Comparison of ENCODE assay signal across 9 cellular contexts in genomic region chr9:130138791-130139190, GRCh38. TPM values are rescaled to one million over a fixed set of nuclear protein-coding genes. Genes with fewer than 3 reads are reported as not detected.
DNase-seq lines count a peak whose midpoint lies in the region; ATAC-seq and TF ChIP-seq lines count a peak whose summit lies in the region.
"Had no signal": no experiment of that assay in that cellular context is flagged by ENCODE, and none has a peak within 500 bp of the region (broad histone marks: within the 10 kb centered on the region; RNA-seq: fewer than 3 reads in every experiment).

No MANE protein-coding gene starts in this region.

- peaks cover 53% of the 10 kb centered on the region for H3K4me1 Mint-ChIP-seq in activated CD4-positive, alpha-beta T cell treated with anti-CD3 and anti-CD28 coated beads, Interleukin-2, amount 10 ng/mL, durations not matched to agents 7 days and 5 days

- 18 to 20% methylated on average over 6 of the region's 6 CpGs for WGBS in thyroid gland, 2 donors

- H3K4me3 Mint-ChIP-seq in activated CD4-positive, alpha-beta T cell treated with anti-CD3 and anti-CD28 coated beads, Interleukin-2, amount 10 ng/mL, durations not matched to agents 7 days and 5 days: no peak overlapping the region

- peaks cover 6% of the 10 kb centered on the region for H3K27me3 Mint-ChIP-seq in activated CD4-positive, alpha-beta T cell treated with anti-CD3 and anti-CD28 coated beads, Interleukin-2, amount 10 ng/mL, durations not matched to agents 7 days and 5 days

- H3K36me3 ChIP-seq in brain microvascular endothelial cell (replicated peaks) (peaks cover 3% of the 10 kb centered on the region), left lung (peaks cover 0 to 29% of the 10 kb centered on the region in 2 donors), thyroid gland (peaks cover 0 to 6% of the 10 kb centered on the region in 2 donors)

- TF ChIP-seq CTCF in brain microvascular endothelial cell (IDR thresholded peaks at IDR 0.05; ENCODE audit: low read depth, low read length, missing control alignments) (no peak), left lung (IDR thresholded peaks at IDR 0.05) (no peak), thyroid gland (IDR thresholded peaks at IDR 0.05) (peak in 2 of 6 experiments; percentile 9 to 10)

- H3K9me3 ChIP-seq in left lung (no peaks in the 10 kb centered on the region), thyroid gland (no peaks in the 10 kb centered on the region)

- peak overlapping the region; percentile 64 for H3K27ac Mint-ChIP-seq in activated CD4-positive, alpha-beta T cell treated with anti-CD3 and anti-CD28 coated beads, Interleukin-2, amount 10 ng/mL, durations not matched to agents 7 days and 5 days

- H3K27ac ChIP-seq in brain microvascular endothelial cell (peak overlapping the region; percentile 81), left lung (peak overlapping the region in 1 of 2 donors; percentile 42), thyroid gland (peak overlapping the region; percentile 47 to 71 (median 71))
- H3K27ac ChIP-seq: parathyroid adenoma had no signal

- ATAC-seq in left lung: peak; percentile 63
- no peak for ATAC-seq in HG03045 (IDR thresholded peaks at IDR 0.05; ENCODE audit: unreplicated experiment)

- H3K4me3 ChIP-seq in brain microvascular endothelial cell (ENCODE audit: low read depth, low read length) (no peak overlapping the region), left lung (no peak overlapping the region), thyroid gland (replicated peaks in 1 of 3) (no peak overlapping the region)

- peaks cover 30% of the 10 kb centered on the region for H3K36me3 Mint-ChIP-seq in activated CD4-positive, alpha-beta T cell treated with anti-CD3 and anti-CD28 coated beads, Interleukin-2, amount 10 ng/mL, durations not matched to agents 7 days and 5 days (ENCODE audit: low read depth)

- POLR2A ChIA-PET in activated CD4-positive, alpha-beta T cell treated with anti-CD3 and anti-CD28 coated beads, Interleukin-2, amount 10 ng/mL, durations not matched to agents 7 days and 5 days (lab: Charles Lee): interaction anchor here (0.9 kb wide), 1 partner anchor 11 kb away, joined by 3 read pairs; no protein-coding TSS in a partner anchor

- CTCF ChIA-PET in activated CD4-positive, alpha-beta T cell treated with anti-CD3 and anti-CD28 coated beads, Interleukin-2, amount 10 ng/mL, durations not matched to agents 7 days and 5 days (lab: Charles Lee): no interaction called here

- peak; percentile 11 for DNase-seq in activated CD4-positive, alpha-beta T cell treated with anti-CD3 and anti-CD28 coated beads, Interleukin-2, amount 10 ng/mL, durations not matched to agents 7 days and 5 days
- no peak for DNase-seq in activated CD4-positive, alpha-beta T cell treated with anti-CD3 and anti-CD28 coated beads, Interleukin-2, amount 50 U/mL, for 1 hour
- DNase-seq in brain microvascular endothelial cell (peak; percentile 92), left lung (peak in 1 of 2 donors; percentile 67), thyroid gland (peak; percentile 92 to 93), NCI-H526 (lab: John Stamatoyannopoulos, UW) (no peak), NCI-H1105 (lab: John Stamatoyannopoulos, UW) (no peak)

- H3K4me1 ChIP-seq in left lung: peaks cover 3 to 23% of the 10 kb centered on the region in 2 donors
- H3K4me1 ChIP-seq in thyroid gland: peaks cover 20 to 30% of the 10 kb centered on the region in 2 donors
- H3K4me1 ChIP-seq: parathyroid adenoma had no signal

- intact Hi-C loops in left lung (cut with DNase I): no loop called here
- intact Hi-C loops in thyroid gland (cut with DNase I): no loop called here

- in situ Hi-C loops in brain microvascular endothelial cell (cut with HindIII; ENCODE audit: low pct_ligation_motif_present, low sequenced_read_pairs): no loop called here

- H3K9me3 Mint-ChIP-seq in activated CD4-positive, alpha-beta T cell treated with anti-CD3 and anti-CD28 coated beads, Interleukin-2, amount 10 ng/mL, durations not matched to agents 7 days and 5 days: no peaks in the 10 kb centered on the region

- no peaks in the 10 kb centered on the region for H3K27me3 ChIP-seq in brain microvascular endothelial cell (replicated peaks)
- H3K27me3 ChIP-seq in left lung: peaks cover 0 to 20% of the 10 kb centered on the region in 2 donors
- no peaks in the 10 kb centered on the region for H3K27me3 ChIP-seq in thyroid gland

- TF ChIP-seq POLR2A in thyroid gland (IDR thresholded peaks at IDR 0.05): no peak

RNA-seq across cellular contexts. Expression of gene NCS1, which starts 33.4 kb away (rescaled TPM):
- 1 to 10 TPM; 1.0 to 1.2 TPM for total RNA-seq in activated CD4-positive, alpha-beta T cell treated with anti-CD3 and anti-CD28 coated beads, Interleukin-2, amount 10 ng/mL, durations not matched to agents 7 days and 5 days
- total RNA-seq in left lung (10 to 100 TPM; 19.6 to 19.9 TPM), thyroid gland (10 to 100 TPM; 31.0 to 85.4 (median 61.2) TPM)

Comparison
In these comparisons a context has a peak if more than half of its experiments do, and no peak if none do; other contexts are left out.
1. DNase-seq: peak in activated CD4-positive, alpha-beta T cell treated with anti-CD3 and anti-CD28 coated beads, Interleukin-2, amount 10 ng/mL, durations not matched to agents 7 days and 5 days (single experiment), brain microvascular endothelial cell (single experiment) and thyroid gland (2 of 2); none in activated CD4-positive, alpha-beta T cell treated with anti-CD3 and anti-CD28 coated beads, Interleukin-2, amount 50 U/mL, for 1 hour (single experiment), NCI-H526 (0 of 2) and NCI-H1105 (single experiment).
2. RNA of gene NCS1, which starts 33.4 kb away (total RNA-seq): 31.0 to 85.4 TPM in thyroid gland and 19.6 to 19.9 TPM in left lung; 1.0 to 1.2 TPM in activated CD4-positive, alpha-beta T cell treated with anti-CD3 and anti-CD28 coated beads, Interleukin-2, amount 10 ng/mL, durations not matched to agents 7 days and 5 days; every median in the first group is over 4 times any median in the second.